ENCODE assay signal across 2 cellular contexts in genomic region chr3:127794402-127794801, GRCh38.
TF ChIP-seq lines count a peak whose summit lies in the region.

No MANE protein-coding gene starts in this region.

TF ChIP-seq in HepG2, 621 proteins besides CTCF, POLR2A, EP300 and RAD21:
- TF ChIP-seq ATF7 (IDR thresholded peaks at IDR 0.05): peak; percentile 59
- no peak for TF ChIP-seq ATF7 (CRISPR knock-in tag; IDR thresholded peaks at IDR 0.05)
- no peak for TF ChIP-seq CHD4 (IDR thresholded peaks at IDR 0.05; ENCODE audit: borderline replicate concordance, low read length)
- TF ChIP-seq, protein P1, sequence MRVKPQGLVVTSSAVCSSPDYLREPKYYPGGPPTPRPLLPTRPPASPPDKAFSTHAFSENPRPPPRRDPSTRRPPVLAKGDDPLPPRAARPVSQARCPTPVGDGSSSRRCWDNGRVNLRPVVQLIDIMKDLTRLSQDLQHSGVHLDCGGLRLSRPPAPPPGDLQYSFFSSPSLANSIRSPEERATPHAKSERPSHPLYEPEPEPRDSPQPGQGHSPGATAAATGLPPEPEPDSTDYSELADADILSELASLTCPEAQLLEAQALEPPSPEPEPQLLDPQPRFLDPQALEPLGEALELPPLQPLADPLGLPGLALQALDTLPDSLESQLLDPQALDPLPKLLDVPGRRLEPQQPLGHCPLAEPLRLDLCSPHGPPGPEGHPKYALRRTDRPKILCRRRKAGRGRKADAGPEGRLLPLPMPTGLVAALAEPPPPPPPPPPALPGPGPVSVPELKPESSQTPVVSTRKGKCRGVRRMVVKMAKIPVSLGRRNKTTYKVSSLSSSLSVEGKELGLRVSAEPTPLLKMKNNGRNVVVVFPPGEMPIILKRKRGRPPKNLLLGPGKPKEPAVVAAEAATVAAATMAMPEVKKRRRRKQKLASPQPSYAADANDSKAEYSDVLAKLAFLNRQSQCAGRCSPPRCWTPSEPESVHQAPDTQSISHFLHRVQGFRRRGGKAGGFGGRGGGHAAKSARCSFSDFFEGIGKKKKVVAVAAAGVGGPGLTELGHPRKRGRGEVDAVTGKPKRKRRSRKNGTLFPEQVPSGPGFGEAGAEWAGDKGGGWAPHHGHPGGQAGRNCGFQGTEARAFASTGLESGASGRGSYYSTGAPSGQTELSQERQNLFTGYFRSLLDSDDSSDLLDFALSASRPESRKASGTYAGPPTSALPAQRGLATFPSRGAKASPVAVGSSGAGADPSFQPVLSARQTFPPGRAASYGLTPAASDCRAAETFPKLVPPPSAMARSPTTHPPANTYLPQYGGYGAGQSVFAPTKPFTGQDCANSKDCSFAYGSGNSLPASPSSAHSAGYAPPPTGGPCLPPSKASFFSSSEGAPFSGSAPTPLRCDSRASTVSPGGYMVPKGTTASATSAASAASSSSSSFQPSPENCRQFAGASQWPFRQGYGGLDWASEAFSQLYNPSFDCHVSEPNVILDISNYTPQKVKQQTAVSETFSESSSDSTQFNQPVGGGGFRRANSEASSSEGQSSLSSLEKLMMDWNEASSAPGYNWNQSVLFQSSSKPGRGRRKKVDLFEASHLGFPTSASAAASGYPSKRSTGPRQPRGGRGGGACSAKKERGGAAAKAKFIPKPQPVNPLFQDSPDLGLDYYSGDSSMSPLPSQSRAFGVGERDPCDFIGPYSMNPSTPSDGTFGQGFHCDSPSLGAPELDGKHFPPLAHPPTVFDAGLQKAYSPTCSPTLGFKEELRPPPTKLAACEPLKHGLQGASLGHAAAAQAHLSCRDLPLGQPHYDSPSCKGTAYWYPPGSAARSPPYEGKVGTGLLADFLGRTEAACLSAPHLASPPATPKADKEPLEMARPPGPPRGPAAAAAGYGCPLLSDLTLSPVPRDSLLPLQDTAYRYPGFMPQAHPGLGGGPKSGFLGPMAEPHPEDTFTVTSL (CRISPR knock-in tag; IDR thresholded peaks at IDR 0.05; ENCODE audit: borderline replicate concordance): no peak
- TF ChIP-seq ZBTB21 (CRISPR knock-in tag; IDR thresholded peaks at IDR 0.05): peak; percentile 78; the same call in 1 of the 2 replicates
- TF ChIP-seq CREB1 (IDR thresholded peaks at IDR 0.05): peak; percentile 71
- no peak for TF ChIP-seq CREB1 (CRISPR knock-in tag; IDR thresholded peaks at IDR 0.05)
- TF ChIP-seq CEBPB (IDR thresholded peaks at IDR 0.05; ENCODE audit: borderline replicate concordance, low read depth, low read length): peak; percentile 46; the same call in 1 of the 2 replicates

TF ChIP-seq in K562, 482 proteins besides CTCF, POLR2A, EP300 and RAD21:
- TF ChIP-seq, protein P2, sequence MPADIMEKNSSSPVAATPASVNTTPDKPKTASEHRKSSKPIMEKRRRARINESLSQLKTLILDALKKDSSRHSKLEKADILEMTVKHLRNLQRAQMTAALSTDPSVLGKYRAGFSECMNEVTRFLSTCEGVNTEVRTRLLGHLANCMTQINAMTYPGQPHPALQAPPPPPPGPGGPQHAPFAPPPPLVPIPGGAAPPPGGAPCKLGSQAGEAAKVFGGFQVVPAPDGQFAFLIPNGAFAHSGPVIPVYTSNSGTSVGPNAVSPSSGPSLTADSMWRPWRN (IDR thresholded peaks at IDR 0.05; ENCODE audit: low read depth): no peak
- TF ChIP-seq MLLT1 (IDR thresholded peaks at IDR 0.05) (no peak), ZNF384 (IDR thresholded peaks at IDR 0.05; ENCODE audit: low read depth, low read length) (no peak), BACH1 (tag; IDR thresholded peaks at IDR 0.05) (no peak), AFF4 (CRISPR knock-in tag; IDR thresholded peaks at IDR 0.05) (no peak), ZC3H11A (IDR thresholded peaks at IDR 0.05; ENCODE audit: low read depth, low read length) (no peak), ETV1 (tag; conservative IDR thresholded peaks at IDR 0.05; ENCODE audit: low read depth) (no peak), ELK1 (CRISPR knock-in tag; IDR thresholded peaks at IDR 0.05) (no peak), RAD51 (IDR thresholded peaks at IDR 0.05; ENCODE audit: borderline replicate concordance, low read depth) (no peak), CEBPG (CRISPR knock-in tag; IDR thresholded peaks at IDR 0.05) (no peak), CEBPG (tag; conservative IDR thresholded peaks at IDR 0.05 in 1 of 2, IDR thresholded peaks at IDR 0.05 in 1 of 2) (peak; percentile 23 to 37; a peak in 1 of 4 replicates), CHCHD3 (CRISPR knock-in tag; IDR thresholded peaks at IDR 0.05) (no peak), JUN (IDR thresholded peaks at IDR 0.05; ENCODE audit: borderline replicate concordance, low read depth, low read length) (no peak), JUN (CRISPR knock-in tag; IDR thresholded peaks at IDR 0.05; ENCODE audit: borderline replicate concordance) (no peak), KDM2B (CRISPR knock-in tag; IDR thresholded peaks at IDR 0.05) (no peak), ZNF766 (CRISPR knock-in tag; conservative IDR thresholded peaks at IDR 0.05) (no peak), U2AF2 (optimal IDR thresholded peaks at IDR 0.05; ENCODE audit: low read depth, low read length) (no peak), CREB1 (IDR thresholded peaks at IDR 0.05) (peak; percentile 83), CREB1 (CRISPR knock-in tag; IDR thresholded peaks at IDR 0.05) (peak; percentile 89), RFX5 (IDR thresholded peaks at IDR 0.05; ENCODE audit: low read depth, low read length) (no peak), MTA3 (IDR thresholded peaks at IDR 0.05; ENCODE audit: borderline replicate concordance) (no peak), ZFPM2 (CRISPR knock-in tag; IDR thresholded peaks at IDR 0.05) (no peak), TRIM24 (IDR thresholded peaks at IDR 0.05) (peak; percentile 30 to 35; a peak in 2 of 4 replicates), NCOA1 (IDR thresholded peaks at IDR 0.05; ENCODE audit: low read depth) (peak; percentile 76; the same call in 1 of the 2 replicates), CREM (IDR thresholded peaks at IDR 0.05; ENCODE audit: low read depth) (peak; percentile 54; the same call in 1 of the 2 replicates), MTA2 (IDR thresholded peaks at IDR 0.05; ENCODE audit: low read depth) (no peak), ZNF57 (CRISPR knock-in tag; IDR thresholded peaks at IDR 0.05) (no peak), HNRNPK (IDR thresholded peaks at IDR 0.05; ENCODE audit: low read depth, low read length, poor library complexity, severe bottlenecking) (no peak), CEBPB (tag; IDR thresholded peaks at IDR 0.05) (peak; percentile 35; the same call in 1 of the 2 replicates), ATF1 (CRISPR knock-in tag; IDR thresholded peaks at IDR 0.05) (no peak), ATF1 (tag; IDR thresholded peaks at IDR 0.05) (peak; percentile 90), ATF3 (IDR thresholded peaks at IDR 0.05) (peak; percentile 19; the same call in 1 of the 2 replicates), ATF3 (CRISPR knock-in tag; conservative IDR thresholded peaks at IDR 0.05) (no peak)
